9 cellular contexts compared by ENCODE assay signal in genomic region chr21:39003982-39004775, GRCh38.
DNase-seq lines count a peak whose midpoint lies in the region; ATAC-seq and TF ChIP-seq lines count a peak whose summit lies in the region.
"Had no signal": no experiment of that assay in that cellular context is flagged by ENCODE, and none has a peak within 500 bp of the region (broad histone marks: within the 10 kb centered on the region; RNA-seq: fewer than 3 reads in every experiment).

No MANE protein-coding gene starts in this region.

- H3K9me3 ChIP-seq in ascending aorta (peaks cover 0 to 7% of the 10 kb centered on the region in 2 donors), liver (ENCODE audit: control insufficient read depth in 4 of 4, low read length in 3 of 4) (no peaks in the 10 kb centered on the region)

- H3K27me3 ChIP-seq in ascending aorta (no peaks in the 10 kb centered on the region), liver (ENCODE audit: control insufficient read depth in 4 of 4, insufficient read depth in 4 of 4, low read length in 3 of 4) (no peaks in the 10 kb centered on the region)

- H3K4me3 ChIP-seq in ascending aorta (no peak overlapping the region), liver (ENCODE audit: low read depth in 1 of 3, low read length in 3 of 3) (no peak overlapping the region)

- TF ChIP-seq CTCF in ascending aorta (IDR thresholded peaks at IDR 0.05): no peak
- no peak for TF ChIP-seq CTCF in liver (IDR thresholded peaks at IDR 0.05; ENCODE audit: low read depth, low read length, missing input control)
- no peak for TF ChIP-seq CTCF in type B pancreatic cell (conservative IDR thresholded peaks at IDR 0.05)

- no peak overlapping the region for H3K9ac ChIP-seq in liver (ENCODE audit: low read depth in 1 of 2, low read length in 2 of 2)

- no peak for ATAC-seq in effector memory CD8-positive, alpha-beta T cell (replicated peaks)
- no peak for ATAC-seq in GM21529 (IDR thresholded peaks at IDR 0.05; ENCODE audit: unreplicated experiment)

- TF ChIP-seq RAD21 in liver (IDR thresholded peaks at IDR 0.05): no peak

- no peak for DNase-seq in activated CD4-positive, alpha-beta T cell treated with anti-CD3 and anti-CD28 coated beads, Interleukin-2, amount 10 ng/mL, durations not matched to agents 24 days and 14 days
- DNase-seq in activated CD4-positive, alpha-beta T cell treated with anti-CD3 and anti-CD28 coated beads, Interleukin-2, amount 50 U/mL, for 1 hour: no peak
- peak in 1 of 2 donors; percentile 80 for DNase-seq in ascending aorta (ENCODE audit: low spot score in 2 of 2)
- no peak for DNase-seq in type B pancreatic cell (ENCODE audit: extremely low spot score, unreplicated experiment)
- no peak for DNase-seq in effector memory CD8-positive, alpha-beta T cell
- no peak for DNase-seq in NCI-H1694 (lab: John Stamatoyannopoulos, UW)
- DNase-seq: activated B cell treated with CpG ODN at 0.5 μM for 24 hours had no signal

- no peaks in the 10 kb centered on the region for H3K36me3 Mint-ChIP-seq in activated CD4-positive, alpha-beta T cell treated with anti-CD3 and anti-CD28 coated beads, Interleukin-2, amount 10 ng/mL, durations not matched to agents 24 days and 14 days (ENCODE audit: low read depth)
- H3K36me3 Mint-ChIP-seq in type B pancreatic cell: no peaks in the 10 kb centered on the region
- peaks cover 3% of the 10 kb centered on the region for H3K36me3 Mint-ChIP-seq in effector memory CD8-positive, alpha-beta T cell (ENCODE audit: insufficient read depth)

- H3K4me1 ChIP-seq in ascending aorta: peaks cover 9 to 32% of the 10 kb centered on the region in 2 donors
- peaks cover 0 to 3% (median 0%) of the 10 kb centered on the region in 4 donors for H3K4me1 ChIP-seq in liver (ENCODE audit: control insufficient read depth in 4 of 4, insufficient read depth in 4 of 4, low read length in 3 of 4)

- H3K4me1 Mint-ChIP-seq in activated CD4-positive, alpha-beta T cell treated with anti-CD3 and anti-CD28 coated beads, Interleukin-2, amount 10 ng/mL, durations not matched to agents 24 days and 14 days: peaks cover 47% of the 10 kb centered on the region
- peaks cover 32% of the 10 kb centered on the region for H3K4me1 Mint-ChIP-seq in type B pancreatic cell (ENCODE audit: unreplicated experiment)
- peaks cover 1 to 4% of the 10 kb centered on the region in 2 donors for H3K4me1 Mint-ChIP-seq in effector memory CD8-positive, alpha-beta T cell (ENCODE audit: low read depth in 2 of 2)

- peaks cover 4% of the 10 kb centered on the region for H3K9me3 Mint-ChIP-seq in activated CD4-positive, alpha-beta T cell treated with anti-CD3 and anti-CD28 coated beads, Interleukin-2, amount 10 ng/mL, durations not matched to agents 24 days and 14 days
- H3K9me3 Mint-ChIP-seq in type B pancreatic cell: no peaks in the 10 kb centered on the region
- no peaks in the 10 kb centered on the region for H3K9me3 Mint-ChIP-seq in effector memory CD8-positive, alpha-beta T cell

- H3K36me3 ChIP-seq in ascending aorta (no peaks in the 10 kb centered on the region), liver (ENCODE audit: control insufficient read depth in 4 of 4, insufficient read depth in 3 of 4, low read depth in 1 of 4, low read length in 3 of 4) (no peaks in the 10 kb centered on the region)

- intact Hi-C loops in activated CD4-positive, alpha-beta T cell treated with anti-CD3 and anti-CD28 coated beads, Interleukin-2, amount 10 ng/mL, durations not matched to agents 24 days and 14 days (cut with micrococcal nuclease): loop anchor here (1.0 kb wide), 1 partner anchor 19 kb away; no protein-coding TSS in a partner anchor
- intact Hi-C loops in ascending aorta (cut with DNase I): no loop called here

- no peaks in the 10 kb centered on the region for H3K27me3 Mint-ChIP-seq in activated CD4-positive, alpha-beta T cell treated with anti-CD3 and anti-CD28 coated beads, Interleukin-2, amount 10 ng/mL, durations not matched to agents 24 days and 14 days
- no peaks in the 10 kb centered on the region for H3K27me3 Mint-ChIP-seq in type B pancreatic cell
- peaks cover 39 to 55% of the 10 kb centered on the region in 2 donors for H3K27me3 Mint-ChIP-seq in effector memory CD8-positive, alpha-beta T cell

- H3K27ac ChIP-seq in ascending aorta (peak overlapping the region; percentile 90 to 95), liver (ENCODE audit: low read depth in 1 of 2, low read length in 2 of 2) (peak overlapping the region; percentile 76 to 79)

- WGBS in liver: 63% methylated on average over 12 of the region's 12 CpGs

- peak overlapping the region; percentile 71 for H3K4me3 Mint-ChIP-seq in activated CD4-positive, alpha-beta T cell treated with anti-CD3 and anti-CD28 coated beads, Interleukin-2, amount 10 ng/mL, durations not matched to agents 24 days and 14 days
- H3K4me3 Mint-ChIP-seq in type B pancreatic cell: no peak overlapping the region
- no peak overlapping the region for H3K4me3 Mint-ChIP-seq in effector memory CD8-positive, alpha-beta T cell

- H3K27ac Mint-ChIP-seq in activated CD4-positive, alpha-beta T cell treated with anti-CD3 and anti-CD28 coated beads, Interleukin-2, amount 10 ng/mL, durations not matched to agents 24 days and 14 days: peak overlapping the region; percentile 95
- H3K27ac Mint-ChIP-seq in type B pancreatic cell: peak overlapping the region; percentile 48
- H3K27ac Mint-ChIP-seq in effector memory CD8-positive, alpha-beta T cell: peak overlapping the region in 1 of 2 donors; percentile 90
- H3K27ac Mint-ChIP-seq: activated B cell treated with CpG ODN at 0.5 μM for 24 hours had no signal

TF ChIP-seq in liver, 16 proteins besides CTCF, POLR2A, EP300 and RAD21:
- TF ChIP-seq SP1 (IDR thresholded peaks at IDR 0.05) (peak; percentile 4), FOXA2 (IDR thresholded peaks at IDR 0.05) (peak; percentile 11), MAX (IDR thresholded peaks at IDR 0.05) (no peak), NR2F2 (IDR thresholded peaks at IDR 0.05) (peak; percentile 76)
